Comparison of ENCODE assay signal across 2 cellular contexts in genomic region chr7:27826347-27826746, GRCh38.
A peak's percentile ranks its signal among the peaks of the same experiment; 100 is the strongest.
TF ChIP-seq lines count a peak whose summit lies in the region.

No MANE protein-coding gene starts in this region.

TF ChIP-seq in SK-N-SH, 30 proteins besides CTCF, POLR2A, EP300 and RAD21 (continued from another document):
- peak; percentile 68; the same call in 1 of the 2 replicates for TF ChIP-seq RCOR1 (IDR thresholded peaks at IDR 0.05; ENCODE audit: low read length)
- peak; percentile 59 for TF ChIP-seq GATA2 (CRISPR knock-in tag; IDR thresholded peaks at IDR 0.05)
- no peak for TF ChIP-seq TCF12 (IDR thresholded peaks at IDR 0.05)
- TF ChIP-seq ELF1 (IDR thresholded peaks at IDR 0.05) = no peak

TF ChIP-seq in SK-N-SH treated with all-trans-retinoic acid at 6 μM for 48 hours, 23 proteins besides CTCF, POLR2A, EP300 and RAD21 (continued from another document):
- no peak for TF ChIP-seq PATZ1 (CRISPR knock-in tag; IDR thresholded peaks at IDR 0.05; ENCODE audit: borderline replicate concordance)
